Comparison of ENCODE assay signal across 20 cellular contexts in genomic region chr6:23990158-23990557, GRCh38.
DNase-seq lines count a peak whose midpoint lies in the region; ATAC-seq lines count a peak whose summit lies in the region.
"Had no signal": no experiment of that assay in that cellular context is flagged by ENCODE, and none has a peak within 500 bp of the region (broad histone marks: within the 10 kb centered on the region; RNA-seq: fewer than 3 reads in every experiment).

No MANE protein-coding gene starts in this region.

- H3K4me1 ChIP-seq in BLaER1, result peaks cover 10% of the 10 kb centered on the region
- H3K4me1 ChIP-seq: A549 had no signal

- no peak overlapping the region for H3K27ac ChIP-seq in BLaER1
- H3K27ac ChIP-seq: A549 had no signal

- no peak overlapping the region for H3K4me3 ChIP-seq in BLaER1
- H3K4me3 ChIP-seq: A549 had no signal

- no peaks in the 10 kb centered on the region for H3K27me3 ChIP-seq in BLaER1

- peaks cover 3% of the 10 kb centered on the region for H3K9me3 Mint-ChIP-seq in activated T-cell treated with anti-CD3 and anti-CD28 coated beads, Interleukin-2, amount 50 U/mL, for 4 hours
- H3K9me3 Mint-ChIP-seq: T-helper 1 cell treated with Interleukin-12 subunit alpha and Interleukin-12 subunit beta and Interleukin-4 antibody, amounts not matched to agents 30 μg/mL and 1 μg/mL, for 36 hours had no signal

- no peak overlapping the region for H3K9ac ChIP-seq in BLaER1
- H3K9ac ChIP-seq: SK-N-SH had no signal

- H3K36me3 Mint-ChIP-seq in activated T-cell treated with anti-CD3 and anti-CD28 coated beads, Interleukin-2, amount 50 U/mL, for 4 hours (ENCODE audit: insufficient read depth), result no peaks in the 10 kb centered on the region
- H3K36me3 Mint-ChIP-seq: CD4-positive, alpha-beta memory T cell had no signal

- ATAC-seq in activated T-cell treated with anti-CD3 and anti-CD28 coated beads, Interleukin-2, amount 50 U/mL, for 4 hours, result no peak
- ATAC-seq: A549, PC-3 had no signal

- H3K4me1 Mint-ChIP-seq in activated T-cell treated with anti-CD3 and anti-CD28 coated beads, Interleukin-2, amount 50 U/mL, for 4 hours (ENCODE audit: low read depth), result no peaks in the 10 kb centered on the region
- H3K4me1 Mint-ChIP-seq: CD4-positive, alpha-beta memory T cell had no signal

- H4K20me1 ChIP-seq in BLaER1, result no peaks in the 10 kb centered on the region

- H3K27me3 Mint-ChIP-seq in activated T-cell treated with anti-CD3 and anti-CD28 coated beads, Interleukin-2, amount 50 U/mL, for 4 hours (ENCODE audit: low read depth), result no peaks in the 10 kb centered on the region
- H3K27me3 Mint-ChIP-seq: CD4-positive, alpha-beta memory T cell had no signal

- peak; percentile 95 for DNase-seq in DMS79 (lab: John Stamatoyannopoulos, UW)
- peak; percentile 74 for DNase-seq in NCI-H187 treated with DMSO at 0.1 percent for 48 hours (lab: John Stamatoyannopoulos, UW)
- peak; percentile 28 for DNase-seq in left kidney (ENCODE audit: low read depth, low spot score)
- DNase-seq in activated naive CD4-positive, alpha-beta T cell treated with anti-CD3 and anti-CD28 coated beads, Interleukin-2, amount 50 U/mL, for 16 hours, result no peak
- no peak for DNase-seq in DMS114 treated with DMSO at 0.1 percent for 48 hours (lab: John Stamatoyannopoulos, UW; ENCODE audit: unreplicated experiment)
- DNase-seq in activated T-cell treated with anti-CD3 and anti-CD28 coated beads, Interleukin-2, amount 50 U/mL, for 4 hours, result no peak
- DNase-seq: AML-193; C1 segment of cervical spinal cord; CD4-positive, alpha-beta memory T cell; COR-L47; NCI-H1048; NCI-H2081 treated with DMSO at 0.1 percent for 48 hours; NCI-H510A; NCI-H774; PC-3; SK-N-SH; SW 1271 had no signal

- H3K4me2 ChIP-seq in BLaER1, result peak overlapping the region; percentile 22; the same call in 1 of the 2 replicates
- H3K4me2 ChIP-seq: A549, SK-N-SH had no signal

- H3K9me3 ChIP-seq in BLaER1, result no peaks in the 10 kb centered on the region
- H3K9me3 ChIP-seq: A549 had no signal

- no peaks in the 10 kb centered on the region for H3K36me3 ChIP-seq in BLaER1

- H3K4me3 Mint-ChIP-seq in activated T-cell treated with anti-CD3 and anti-CD28 coated beads, Interleukin-2, amount 50 U/mL, for 4 hours, result no peak overlapping the region
- H3K4me3 Mint-ChIP-seq: CD4-positive, alpha-beta memory T cell; T-helper 1 cell treated with Interleukin-12 subunit alpha and Interleukin-12 subunit beta and Interleukin-4 antibody, amounts not matched to agents 30 μg/mL and 1 μg/mL, for 36 hours had no signal

Comparison
In these comparisons a context has a peak if more than half of its experiments do, and no peak if none do; other contexts are left out.
1. DNase-seq: peak in DMS79 (single experiment), NCI-H187 treated with DMSO at 0.1 percent for 48 hours (single experiment) and left kidney (single experiment); none in activated naive CD4-positive, alpha-beta T cell treated with anti-CD3 and anti-CD28 coated beads, Interleukin-2, amount 50 U/mL, for 16 hours (single experiment), DMS114 treated with DMSO at 0.1 percent for 48 hours (single experiment) and activated T-cell treated with anti-CD3 and anti-CD28 coated beads, Interleukin-2, amount 50 U/mL, for 4 hours (single experiment).